ENCODE assay signal across 20 cellular contexts in genomic region chr3:30581982-30582381, GRCh38. TPM values are rescaled to one million over a fixed set of nuclear protein-coding genes. Genes with fewer than 3 reads are reported as not detected.
DNase-seq lines count a peak whose midpoint lies in the region; ATAC-seq, FAIRE-seq and TF ChIP-seq lines count a peak whose summit lies in the region.
"Had no signal": no experiment of that assay in that cellular context is flagged by ENCODE, and none has a peak within 500 bp of the region (broad histone marks: within the 10 kb centered on the region; RNA-seq: fewer than 3 reads in every experiment).

No MANE protein-coding gene starts in this region.

- POLR2A ChIA-PET in Caco-2 (lab: Charles Lee) (no interaction called here), H1 (lab: Charles Lee; ENCODE audit: partially characterized antibody) (no interaction called here)

- H2BK120ac ChIP-seq in H1 (replicated peaks; ENCODE audit: low read depth, low read length), result no peak overlapping the region

- TF ChIP-seq CTCF in Caco-2 (IDR thresholded peaks at IDR 0.05; ENCODE audit: insufficient read depth in 1 of 2, low read depth in 1 of 2, low read length in 1 of 2, severe bottlenecking in 1 of 2, unreplicated experiment in 1 of 2) (no peak), H1 (IDR thresholded peaks at IDR 0.05; ENCODE audit: control extremely low read depth in 1 of 3, insufficient read depth in 1 of 3, low read depth in 1 of 3, low read length in 3 of 3) (no peak), smooth muscle cell (IDR thresholded peaks at IDR 0.05; ENCODE audit: borderline replicate concordance, insufficient read depth, poor library complexity, severe bottlenecking) (no peak)

- BruUV-seq in Caco-2 (replicated peaks; lab: Mats Ljungman, UMichigan), result no TSS peak

- H3K9me3 Mint-ChIP-seq in Caco-2 (ENCODE audit: unreplicated experiment), result peaks cover 30% of the 10 kb centered on the region
- H3K9me3 Mint-ChIP-seq: IgD-negative memory B cell had no signal

- TF ChIP-seq RAD21 in H1 (IDR thresholded peaks at IDR 0.05 in 1 of 2, conservative IDR thresholded peaks at IDR 0.05 in 1 of 2; ENCODE audit: low read depth in 2 of 2, low read length in 2 of 2), result no peak

- DNase-seq in Caco-2, result peak in 1 of 2 experiments; percentile 23
- DNase-seq in NCI-H526 (lab: John Stamatoyannopoulos, UW), result peak; percentile 42 to 48
- no peak for DNase-seq in H1 (ENCODE audit: low read depth in 1 of 2, low spot score in 2 of 2)
- peak; percentile 64 for DNase-seq in renal cortical epithelial cell (ENCODE audit: low read depth)
- DNase-seq in smooth muscle cell (lab: John Stamatoyannopoulos, UW; ENCODE audit: unreplicated experiment), result no peak
- DNase-seq in activated naive CD4-positive, alpha-beta T cell treated with Interleukin-2 at 50 U/mL for 16 hours, result no peak
- DNase-seq: DMS53, GOT3, HCEC 1CT, NCI-H1048, NCI-H1417, NCI-H1694, NCI-H2029 treated with DMSO at 0.1 percent for 48 hours, NCI-H446 treated with DMSO at 0.1 percent for 48 hours, NCI-H69, RPMI8226, SIG-M5 had no signal

- no peak overlapping the region for H3K27ac ChIP-seq in H1 (ENCODE audit: low read depth, low read length)
- no peak overlapping the region for H3K27ac ChIP-seq in smooth muscle cell (ENCODE audit: low read depth)
- H3K27ac ChIP-seq: SK-N-MC had no signal

- H2AK5ac ChIP-seq in H1 (ENCODE audit: low read depth, low read length), result no peak overlapping the region

- H3K4me1 ChIP-seq in Caco-2 (peaks cover 77% of the 10 kb centered on the region), H1 (replicated peaks in 1 of 4; ENCODE audit: control insufficient read depth in 3 of 4, insufficient read depth in 4 of 4, low read length in 3 of 4) (peaks cover 0 to 7% (median 3%) of the 10 kb centered on the region in 4 experiments; a peak in 5 of 7 replicates), smooth muscle cell (ENCODE audit: low read depth) (peaks cover 4% of the 10 kb centered on the region)

- peaks cover 48% of the 10 kb centered on the region for H3K4me1 Mint-ChIP-seq in Caco-2 (ENCODE audit: low read depth, unreplicated experiment)

- H3K79me1 ChIP-seq in H1 (ENCODE audit: low read depth, low read length), result no peaks in the 10 kb centered on the region

- no peak overlapping the region for H3K4me2 ChIP-seq in H1 (ENCODE audit: insufficient read depth in 1 of 2, low read depth in 2 of 2, low read length in 2 of 2)
- H3K4me2 ChIP-seq in smooth muscle cell, result no peak overlapping the region

- no peak for TF ChIP-seq POLR2A in H1 (IDR thresholded peaks at IDR 0.05; ENCODE audit: control extremely low read depth in 1 of 2, low read depth in 2 of 2, low read length in 2 of 2)

- peak overlapping the region; percentile 65 for H3K27ac Mint-ChIP-seq in Caco-2 (ENCODE audit: unreplicated experiment)
- H3K27ac Mint-ChIP-seq: IgD-negative memory B cell had no signal

- H3K4ac ChIP-seq in H1 (replicated peaks; ENCODE audit: insufficient read length, low read depth, low read length), result no peak overlapping the region

- H3K4me3 Mint-ChIP-seq in Caco-2 (ENCODE audit: unreplicated experiment), result peak overlapping the region; percentile 11
- H3K4me3 Mint-ChIP-seq: IgD-negative memory B cell had no signal

- H3K56ac ChIP-seq in H1 (replicated peaks; ENCODE audit: insufficient read length, low read depth, low read length), result no peak overlapping the region

- no peak overlapping the region for H2BK20ac ChIP-seq in H1 (ENCODE audit: low read length)

- H4K8ac ChIP-seq in H1 (ENCODE audit: extremely low read depth, insufficient read depth, low read length), result no peak overlapping the region

- H3K14ac ChIP-seq in H1 (ENCODE audit: insufficient read length), result no peak overlapping the region

- no peak for TF ChIP-seq EP300 in H1 (IDR thresholded peaks at IDR 0.05; ENCODE audit: borderline replicate concordance in 1 of 2, low read depth in 2 of 2, low read length in 2 of 2)

- H4K20me1 ChIP-seq in H1 (replicated peaks in 1 of 2; ENCODE audit: control insufficient read depth in 1 of 2, insufficient read depth in 2 of 2, low read length in 2 of 2) (no peaks in the 10 kb centered on the region), smooth muscle cell (ENCODE audit: low read depth) (no peaks in the 10 kb centered on the region)

- H3K27me3 ChIP-seq in Caco-2 (replicated peaks; ENCODE audit: control insufficient read depth, insufficient read depth, low read length) (no peaks in the 10 kb centered on the region), H1 (replicated peaks in 1 of 4; ENCODE audit: control insufficient read depth in 3 of 4, extremely low read depth in 1 of 4, insufficient read depth in 3 of 4, low read length in 3 of 4) (no peaks in the 10 kb centered on the region), smooth muscle cell (ENCODE audit: low read depth) (no peaks in the 10 kb centered on the region)

- no peak overlapping the region for H2AFZ ChIP-seq in H1 (ENCODE audit: low read length)
- H2AFZ ChIP-seq in smooth muscle cell (ENCODE audit: low read depth), result no peak overlapping the region

- H3K36me3 ChIP-seq in Caco-2 (ENCODE audit: control insufficient read depth, insufficient read depth, low read length), result no peaks in the 10 kb centered on the region
- no peaks in the 10 kb centered on the region for H3K36me3 ChIP-seq in H1 (ENCODE audit: control insufficient read depth in 2 of 4, insufficient read depth in 4 of 4, low read length in 3 of 4)
- H3K36me3 ChIP-seq in smooth muscle cell (ENCODE audit: low read depth), result no peaks in the 10 kb centered on the region

- H3K23ac ChIP-seq in H1 (ENCODE audit: insufficient read length), result no peak overlapping the region

- no peak overlapping the region for H3K18ac ChIP-seq in H1 (ENCODE audit: extremely low read depth, low read length)

- no peaks in the 10 kb centered on the region for H3F3A ChIP-seq in smooth muscle cell (ENCODE audit: low read depth)

- no peak overlapping the region for H4K91ac ChIP-seq in H1 (replicated peaks; ENCODE audit: insufficient read length, low read length)

- no peak overlapping the region for H2BK5ac ChIP-seq in H1 (ENCODE audit: low read depth, low read length)

- no peaks in the 10 kb centered on the region for H3K27me3 Mint-ChIP-seq in Caco-2 (ENCODE audit: insufficient read depth, unreplicated experiment)
- H3K27me3 Mint-ChIP-seq: IgD-negative memory B cell had no signal

- CTCF ChIA-PET in Caco-2 (lab: Charles Lee) (interaction anchor here (0.7 kb wide), 1 partner anchor 188 kb away, joined by 3 read pairs; no protein-coding TSS in a partner anchor), H1 (lab: Charles Lee; ENCODE audit: partially characterized antibody) (interaction anchor here (0.8 to 1.7 kb wide), 2 partner anchors 9 to 14 kb away, joined by 4 read pairs; no protein-coding TSS in a partner anchor)

- H3K79me2 ChIP-seq in H1 (ENCODE audit: control insufficient read depth in 1 of 2, insufficient read depth in 2 of 2, low read length in 2 of 2) (no peaks in the 10 kb centered on the region), smooth muscle cell (ENCODE audit: low read depth) (no peaks in the 10 kb centered on the region)

- no peak overlapping the region for H4K5ac ChIP-seq in H1 (ENCODE audit: insufficient read length, low read depth, low read length)

- H3K9me3 ChIP-seq in Caco-2 (no peaks in the 10 kb centered on the region; the same call in 1 of the 2 replicates), H1 (ENCODE audit: insufficient read depth in 2 of 2, low read depth in 1 of 2, low read length in 1 of 2) (no peaks in the 10 kb centered on the region), smooth muscle cell (replicated peaks; ENCODE audit: low read depth) (no peaks in the 10 kb centered on the region)

- no peak overlapping the region for H2BK15ac ChIP-seq in H1 (ENCODE audit: low read length)

- ATAC-seq in HG03045 (IDR thresholded peaks at IDR 0.05; ENCODE audit: unreplicated experiment), result no peak

- intact Hi-C loops in Caco-2 (cut with micrococcal nuclease; ENCODE audit: unreplicated experiment), result no loop called here

- H3K9ac ChIP-seq in H1 (replicated peaks in 1 of 4; ENCODE audit: extremely low read depth in 1 of 4, low read depth in 3 of 4, low read length in 3 of 4), result no peak overlapping the region
- H3K9ac ChIP-seq in smooth muscle cell (ENCODE audit: low read depth), result no peak overlapping the region

- no peaks in the 10 kb centered on the region for H3K23me2 ChIP-seq in H1 (ENCODE audit: low read depth, low read length)

- no peak overlapping the region for H2BK12ac ChIP-seq in H1 (ENCODE audit: low read depth, low read length)

- peaks cover 5% of the 10 kb centered on the region for H3K36me3 Mint-ChIP-seq in Caco-2 (ENCODE audit: insufficient read depth, unreplicated experiment)
- H3K36me3 Mint-ChIP-seq: IgD-negative memory B cell had no signal

- no peak for FAIRE-seq in H1 (lab: Jason Lieb, UNC)

- H3K4me3 ChIP-seq in Caco-2 (ENCODE audit: low read depth, low read length) (no peak overlapping the region), H1 (ENCODE audit: extremely low read depth in 1 of 4, insufficient read depth in 2 of 4, low read depth in 3 of 4, low read length in 4 of 4) (no peak overlapping the region), smooth muscle cell (no peak overlapping the region)
- H3K4me3 ChIP-seq: SK-N-MC had no signal

- WGBS in H1 (ENCODE audit: extremely low coverage in 1 of 2, insufficient coverage in 1 of 2, insufficient read length in 1 of 2, insufficient replicate concordance in 2 of 2, low coverage in 1 of 2, low lambda C conversion rate in 2 of 2, missing lambda C conversion rate in 1 of 2), 2 experiments, result 89% methylated on average over 2 of the region's 2 CpGs; no CpG with 5 or more reads in 1 of the 2 experiments
- 76% methylated on average over 2 of the region's 2 CpGs for WGBS in smooth muscle cell (ENCODE audit: low lambda C conversion rate)

TF ChIP-seq in H1, 55 proteins besides CTCF, POLR2A, EP300 and RAD21:
- TF ChIP-seq TEAD4 (IDR thresholded peaks at IDR 0.05; ENCODE audit: low read depth, low read length) (0 out of 2 replicates have a peak, but pooled peaks have one; percentile 13), HDAC6 (IDR thresholded peaks at IDR 0.05; ENCODE audit: low read depth, low read length) (no peak)
TF ChIP-seq in H1: peak in this region for 1.

RNA-seq across cellular contexts. Expression of gene TGFBR2, which starts 24.4 kb away (rescaled TPM):
- 40.5 and 41.9 TPM in 2 replicates for total RNA-seq in Caco-2 (2022)
- total RNA-seq in H1 (2021; fragmentation: NEBNext Ultra II Directional; extraction: Animal tissue kit (Norgen Biotek cat#: 25700)), result 6.7 and 7.4 TPM in 2 replicates
- 3.6 and 4.2 TPM in 2 replicates for polyA plus RNA-seq in H1 (2011; rRNA removed)
- polyA plus RNA-seq in H1 (2011; cell fraction: cytosol; rRNA removed), result 4.2 TPM
- polyA plus RNA-seq in H1 (2011; cell fraction: nucleus; rRNA removed), result 5.1 TPM
- polyA plus RNA-seq in H1 (2012, experiment 1 of 2), result 3.4 to 4.3 TPM (median 4.2 TPM) in 4 replicates
- 0.56 TPM for polyA plus RNA-seq in H1 (2012, experiment 2 of 2)
- 9.3 TPM for polyA plus RNA-seq in H1 (2013, experiment 1 of 2)
- 11.1 TPM for polyA plus RNA-seq in H1 (2013, experiment 2 of 2)
- polyA minus RNA-seq in H1 (2011; rRNA and poly(A)+ RNA removed), result 16.0 and 17.2 TPM in 2 replicates
- 4.8 TPM for polyA minus RNA-seq in H1 (2011; cell fraction: cytosol; rRNA and poly(A)+ RNA removed)
- 15.0 TPM for polyA minus RNA-seq in H1 (2011; cell fraction: nucleus; rRNA and poly(A)+ RNA removed)
- total RNA-seq in renal cortical epithelial cell, result 63.4 and 258 TPM in 2 replicates
- total RNA-seq in smooth muscle cell, result 53.7 and 60.9 TPM in 2 replicates
- polyA plus RNA-seq in smooth muscle cell, result 37.5 and 39.6 TPM in 2 replicates

Comparison
In these comparisons a context has a peak if more than half of its experiments do, and no peak if none do; other contexts are left out.
1. DNase-seq: peak in NCI-H526 (2 of 2) and renal cortical epithelial cell (single experiment); none in H1 (0 of 2), smooth muscle cell (single experiment) and activated naive CD4-positive, alpha-beta T cell treated with Interleukin-2 at 50 U/mL for 16 hours (single experiment).